ENCODE assay signal across 8 cellular contexts in genomic region chr17:76140661-76141211, GRCh38. TPM values are rescaled to one million over a fixed set of nuclear protein-coding genes. Genes with fewer than 3 reads are reported as not detected.
DNase-seq lines count a peak whose midpoint lies in the region; ATAC-seq and TF ChIP-seq lines count a peak whose summit lies in the region.

No MANE protein-coding gene starts in this region.

- H3K36me3 ChIP-seq in kidney epithelial cell (ENCODE audit: control insufficient read depth, insufficient read depth, low read length) = no peaks in the 10 kb centered on the region
- H3K36me3 ChIP-seq in testis (ENCODE audit: low read depth, missing control alignments) = no peaks in the 10 kb centered on the region

- ATAC-seq in HG03342 (IDR thresholded peaks at IDR 0.05; ENCODE audit: unreplicated experiment) = no peak

- intact Hi-C loops in testis (cut with DNase I; ENCODE audit: low total_unique reads) = no loop called here

- no peak for DNase-seq in activated CD4-positive, alpha-beta T cell treated with anti-CD3 and anti-CD28 coated beads, Interleukin-2, amount 10 ng/mL, durations not matched to agents 7 days and 5 days
- DNase-seq in activated CD4-positive, alpha-beta T cell treated with anti-CD3 and anti-CD28 coated beads for 48 hours = no peak
- DNase-seq in activated CD4-positive, alpha-beta memory T cell treated with anti-CD3 and anti-CD28 coated beads, Interleukin-2, amount 10 ng/mL, durations not matched to agents 7 days and 5 days = no peak
- DNase-seq in kidney epithelial cell (ENCODE audit: low read depth) (no peak), testis (no peak), NCI-H748 treated with DMSO at 0.1 percent for 48 hours (lab: John Stamatoyannopoulos, UW) (no peak), SW480 (ENCODE audit: low spot score) (no peak)

- peak overlapping the region in 1 of 2 donors; percentile 44 for H3K27ac ChIP-seq in testis

- peaks cover 15% of the 10 kb centered on the region for H3K27me3 Mint-ChIP-seq in activated CD4-positive, alpha-beta T cell treated with anti-CD3 and anti-CD28 coated beads, Interleukin-2, amount 10 ng/mL, durations not matched to agents 7 days and 5 days
- peaks cover 14% of the 10 kb centered on the region for H3K27me3 Mint-ChIP-seq in activated CD4-positive, alpha-beta memory T cell treated with anti-CD3 and anti-CD28 coated beads, Interleukin-2, amount 10 ng/mL, durations not matched to agents 7 days and 5 days

- H3K9me3 Mint-ChIP-seq in activated CD4-positive, alpha-beta T cell treated with anti-CD3 and anti-CD28 coated beads, Interleukin-2, amount 10 ng/mL, durations not matched to agents 7 days and 5 days = no peaks in the 10 kb centered on the region
- H3K9me3 Mint-ChIP-seq in activated CD4-positive, alpha-beta memory T cell treated with anti-CD3 and anti-CD28 coated beads, Interleukin-2, amount 10 ng/mL, durations not matched to agents 7 days and 5 days = no peaks in the 10 kb centered on the region

- H3K27ac Mint-ChIP-seq in activated CD4-positive, alpha-beta T cell treated with anti-CD3 and anti-CD28 coated beads, Interleukin-2, amount 10 ng/mL, durations not matched to agents 7 days and 5 days = no peak overlapping the region
- no peak overlapping the region for H3K27ac Mint-ChIP-seq in activated CD4-positive, alpha-beta memory T cell treated with anti-CD3 and anti-CD28 coated beads, Interleukin-2, amount 10 ng/mL, durations not matched to agents 7 days and 5 days

- POLR2A ChIA-PET in activated CD4-positive, alpha-beta T cell treated with anti-CD3 and anti-CD28 coated beads, Interleukin-2, amount 10 ng/mL, durations not matched to agents 7 days and 5 days (lab: Charles Lee) = no interaction called here
- POLR2A ChIA-PET in activated CD4-positive, alpha-beta memory T cell treated with anti-CD3 and anti-CD28 coated beads, Interleukin-2, amount 10 ng/mL, durations not matched to agents 7 days and 5 days (lab: Charles Lee) = interaction anchor here (0.9 to 8.1 kb wide), 13 partner anchors 11 to 139 kb away, joined by 3 to 173 read pairs (median 4); partner anchors contain the start of gene UBALD2

- TF ChIP-seq CTCF in kidney epithelial cell (IDR thresholded peaks at IDR 0.05; ENCODE audit: insufficient read depth, low read length, poor library complexity, severe bottlenecking) (no peak), testis (IDR thresholded peaks at IDR 0.05) (no peak)

- H3K4me3 Mint-ChIP-seq in activated CD4-positive, alpha-beta T cell treated with anti-CD3 and anti-CD28 coated beads, Interleukin-2, amount 10 ng/mL, durations not matched to agents 7 days and 5 days = peak overlapping the region; percentile 30
- peak overlapping the region; percentile 71 for H3K4me3 Mint-ChIP-seq in activated CD4-positive, alpha-beta memory T cell treated with anti-CD3 and anti-CD28 coated beads, Interleukin-2, amount 10 ng/mL, durations not matched to agents 7 days and 5 days

- H3K27me3 ChIP-seq in kidney epithelial cell (ENCODE audit: control insufficient read depth, insufficient read depth, low read length) (peaks cover 27% of the 10 kb centered on the region), testis (no peaks in the 10 kb centered on the region)

- H3K4me1 Mint-ChIP-seq in activated CD4-positive, alpha-beta T cell treated with anti-CD3 and anti-CD28 coated beads, Interleukin-2, amount 10 ng/mL, durations not matched to agents 7 days and 5 days = peaks cover 52% of the 10 kb centered on the region
- peaks cover 53% of the 10 kb centered on the region for H3K4me1 Mint-ChIP-seq in activated CD4-positive, alpha-beta memory T cell treated with anti-CD3 and anti-CD28 coated beads, Interleukin-2, amount 10 ng/mL, durations not matched to agents 7 days and 5 days

- peaks cover 14% of the 10 kb centered on the region for H3K4me1 ChIP-seq in testis

- WGBS in testis, 2 donors = 4% methylated on average over 17 to 22 of the region's 24 CpGs

- no peaks in the 10 kb centered on the region for H3K9me3 ChIP-seq in testis

- H3K36me3 Mint-ChIP-seq in activated CD4-positive, alpha-beta T cell treated with anti-CD3 and anti-CD28 coated beads, Interleukin-2, amount 10 ng/mL, durations not matched to agents 7 days and 5 days (ENCODE audit: low read depth) = peaks cover 9% of the 10 kb centered on the region
- H3K36me3 Mint-ChIP-seq in activated CD4-positive, alpha-beta memory T cell treated with anti-CD3 and anti-CD28 coated beads, Interleukin-2, amount 10 ng/mL, durations not matched to agents 7 days and 5 days (ENCODE audit: low read depth) = peaks cover 8% of the 10 kb centered on the region

- TF ChIP-seq POLR2A in testis (IDR thresholded peaks at IDR 0.05) = no peak

- peak overlapping the region; percentile 39 for H3K4me3 ChIP-seq in kidney epithelial cell (ENCODE audit: low read depth, low read length)
- H3K4me3 ChIP-seq in testis = peak overlapping the region; percentile 50 to 71

- CTCF ChIA-PET in activated CD4-positive, alpha-beta T cell treated with anti-CD3 and anti-CD28 coated beads, Interleukin-2, amount 10 ng/mL, durations not matched to agents 7 days and 5 days (lab: Charles Lee) = interaction anchor here (0.7 to 4.8 kb wide), 4 partner anchors 11 to 88 kb away, joined by 3 to 18 read pairs (median 8); no protein-coding TSS in a partner anchor
- CTCF ChIA-PET in activated CD4-positive, alpha-beta memory T cell treated with anti-CD3 and anti-CD28 coated beads, Interleukin-2, amount 10 ng/mL, durations not matched to agents 7 days and 5 days (lab: Charles Lee) = interaction anchor here (4.1 to 7.1 kb wide), 3 partner anchors 14 to 139 kb away, joined by 14 to 47 read pairs (median 18); no protein-coding TSS in a partner anchor

RNA-seq across cellular contexts. Expression of gene FOXJ1, which starts 0.3 kb away (rescaled TPM):
- under 1 TPM; 0.20 to 0.48 TPM for total RNA-seq in activated CD4-positive, alpha-beta T cell treated with anti-CD3 and anti-CD28 coated beads, Interleukin-2, amount 10 ng/mL, durations not matched to agents 7 days and 5 days
- total RNA-seq in activated CD4-positive, alpha-beta memory T cell treated with anti-CD3 and anti-CD28 coated beads, Interleukin-2, amount 10 ng/mL, durations not matched to agents 7 days and 5 days = under 1 TPM; 0.13 to 0.15 TPM
- total RNA-seq in kidney epithelial cell (2.3 and 3.0 TPM in 2 replicates), testis (10 to 100 TPM; 22.9 to 29.4 TPM)
- polyA plus RNA-seq in testis (ENCODE audit: insufficient read depth, low read depth, low replicate concordance) = 30.5 TPM

RNA-seq across cellular contexts. Expression of gene EXOC7, which starts 37.1 kb away (rescaled TPM):
- 100 to 1,000 TPM; 140 to 147 TPM for total RNA-seq in activated CD4-positive, alpha-beta T cell treated with anti-CD3 and anti-CD28 coated beads, Interleukin-2, amount 10 ng/mL, durations not matched to agents 7 days and 5 days
- 100 to 1,000 TPM; 119 to 120 TPM for total RNA-seq in activated CD4-positive, alpha-beta memory T cell treated with anti-CD3 and anti-CD28 coated beads, Interleukin-2, amount 10 ng/mL, durations not matched to agents 7 days and 5 days
- total RNA-seq in kidney epithelial cell (80.1 and 88.9 TPM in 2 replicates), testis (100 to 1,000 TPM; 138 TPM)
- polyA plus RNA-seq in testis (ENCODE audit: insufficient read depth, low read depth, low replicate concordance) = 99.1 TPM
